10 cellular contexts compared by ENCODE assay signal in genomic region chr6:42279144-42279781, GRCh38.
DNase-seq lines count a peak whose midpoint lies in the region; ATAC-seq and TF ChIP-seq lines count a peak whose summit lies in the region.
"Had no signal": no experiment of that assay in that cellular context is flagged by ENCODE, and none has a peak within 500 bp of the region (broad histone marks: within the 10 kb centered on the region; RNA-seq: fewer than 3 reads in every experiment).

No MANE protein-coding gene starts in this region.

- CTCF ChIA-PET in activated CD4-positive, alpha-beta memory T cell treated with anti-CD3 and anti-CD28 coated beads for 36 hours (lab: Charles Lee) = interaction anchor here (1.2 to 3.0 kb wide), 2 partner anchors 252 to 268 kb away, joined by 3 to 16 read pairs; no protein-coding TSS in a partner anchor

- H4K20me1 ChIP-seq in GM23248 (ENCODE audit: insufficient read depth) = no peaks in the 10 kb centered on the region

- H3K79me2 ChIP-seq in GM23248 (ENCODE audit: insufficient read depth) = peaks cover 6% of the 10 kb centered on the region; the same call in 1 of the 2 replicates

- peak overlapping the region; percentile 23 for H3K27ac Mint-ChIP-seq in activated CD4-positive, alpha-beta memory T cell treated with anti-CD3 and anti-CD28 coated beads for 36 hours
- H3K27ac Mint-ChIP-seq in stimulated activated effector memory CD8-positive, alpha-beta T cell treated with anti-CD3 and anti-CD28 coated beads, Interleukin-12 subunit alpha, Interleukin-12 subunit beta, amount 100 ng/mL, for 72 hours = peak overlapping the region; percentile 94
- H3K27ac Mint-ChIP-seq: activated B cell treated with CpG ODN at 0.5 μM for 24 hours had no signal

- no peak overlapping the region for H3K4me3 Mint-ChIP-seq in activated CD4-positive, alpha-beta memory T cell treated with anti-CD3 and anti-CD28 coated beads for 36 hours
- H3K4me3 Mint-ChIP-seq in stimulated activated effector memory CD8-positive, alpha-beta T cell treated with anti-CD3 and anti-CD28 coated beads, Interleukin-12 subunit alpha, Interleukin-12 subunit beta, amount 100 ng/mL, for 72 hours = peak overlapping the region; percentile 55
- H3K4me3 Mint-ChIP-seq: activated B cell treated with CpG ODN at 0.5 μM for 24 hours had no signal

- H3K4me3 ChIP-seq in GM23248 (no peak overlapping the region), cardiac muscle cell (no peak overlapping the region)

- H3K4me1 Mint-ChIP-seq in activated CD4-positive, alpha-beta memory T cell treated with anti-CD3 and anti-CD28 coated beads for 36 hours (ENCODE audit: low read depth) = peaks cover 43% of the 10 kb centered on the region
- peaks cover 57% of the 10 kb centered on the region for H3K4me1 Mint-ChIP-seq in stimulated activated effector memory CD8-positive, alpha-beta T cell treated with anti-CD3 and anti-CD28 coated beads, Interleukin-12 subunit alpha, Interleukin-12 subunit beta, amount 100 ng/mL, for 72 hours

- ATAC-seq in stimulated activated effector memory CD8-positive, alpha-beta T cell treated with anti-CD3 and anti-CD28 coated beads, Interleukin-12 subunit alpha, Interleukin-12 subunit beta, amount 100 ng/mL, for 72 hours = peak; percentile 87
- ATAC-seq in GM18858 (IDR thresholded peaks at IDR 0.05; ENCODE audit: unreplicated experiment) (no peak), GM18870 (IDR thresholded peaks at IDR 0.05; ENCODE audit: unreplicated experiment) (no peak)

- in situ Hi-C loops in GM23248 (cut with MboI) = no loop called here

- peak; percentile 72 for DNase-seq in GM23248
- peak; percentile 58 for DNase-seq in activated CD4-positive, alpha-beta memory T cell treated with anti-CD3 and anti-CD28 coated beads for 36 hours
- peak in 1 of 2 donors; percentile 54 for DNase-seq in cardiac muscle cell (ENCODE audit: low read depth in 1 of 2, low spot score in 1 of 2)
- DNase-seq in stimulated activated effector memory CD8-positive, alpha-beta T cell treated with anti-CD3 and anti-CD28 coated beads, Interleukin-12 subunit alpha, Interleukin-12 subunit beta, amount 100 ng/mL, for 72 hours (ENCODE audit: low spot score in 2 of 2) = no peak
- DNase-seq in HuH-7 (ENCODE audit: low spot score) = no peak
- no peak for DNase-seq in pons (ENCODE audit: low spot score)
- DNase-seq: activated B cell treated with CpG ODN at 0.5 μM for 24 hours, mesendoderm had no signal

- H3F3A ChIP-seq in GM23248 (ENCODE audit: insufficient read depth) = no peaks in the 10 kb centered on the region

- H3K9me2 ChIP-seq in GM23248 (ENCODE audit: insufficient read depth) = no peaks in the 10 kb centered on the region

- no peaks in the 10 kb centered on the region for H3K27me3 Mint-ChIP-seq in activated CD4-positive, alpha-beta memory T cell treated with anti-CD3 and anti-CD28 coated beads for 36 hours
- H3K27me3 Mint-ChIP-seq: activated B cell treated with CpG ODN at 0.5 μM for 24 hours had no signal

- H3K4me1 ChIP-seq in GM23248 (ENCODE audit: insufficient read depth) = peaks cover 8% of the 10 kb centered on the region
- peaks cover 12% of the 10 kb centered on the region for H3K4me1 ChIP-seq in cardiac muscle cell (ENCODE audit: low read depth)

- no peak for TF ChIP-seq CTCF in cardiac muscle cell (IDR thresholded peaks at IDR 0.05; ENCODE audit: low read depth, low read length)

- H3K27me3 ChIP-seq in GM23248 (replicated peaks; ENCODE audit: insufficient read depth) = no peaks in the 10 kb centered on the region
- H3K27me3 ChIP-seq in cardiac muscle cell = no peaks in the 10 kb centered on the region

- H3K9ac ChIP-seq in GM23248 = no peak overlapping the region

- H3K9me3 ChIP-seq in GM23248 (ENCODE audit: low read depth) (no peaks in the 10 kb centered on the region), cardiac muscle cell (ENCODE audit: low read depth) (no peaks in the 10 kb centered on the region)

- H3K36me3 Mint-ChIP-seq in activated CD4-positive, alpha-beta memory T cell treated with anti-CD3 and anti-CD28 coated beads for 36 hours = peaks cover 5% of the 10 kb centered on the region
- peaks cover 21% of the 10 kb centered on the region for H3K36me3 Mint-ChIP-seq in stimulated activated effector memory CD8-positive, alpha-beta T cell treated with anti-CD3 and anti-CD28 coated beads, Interleukin-12 subunit alpha, Interleukin-12 subunit beta, amount 100 ng/mL, for 72 hours

- no peak overlapping the region for H3K4me2 ChIP-seq in GM23248 (ENCODE audit: unreplicated experiment)

- H3K27ac ChIP-seq in GM23248 (no peak overlapping the region), cardiac muscle cell (peak overlapping the region; percentile 51)

- H2AFZ ChIP-seq in GM23248 = no peak overlapping the region

- peaks cover 4% of the 10 kb centered on the region for H3K9me3 Mint-ChIP-seq in activated CD4-positive, alpha-beta memory T cell treated with anti-CD3 and anti-CD28 coated beads for 36 hours
- no peaks in the 10 kb centered on the region for H3K9me3 Mint-ChIP-seq in stimulated activated effector memory CD8-positive, alpha-beta T cell treated with anti-CD3 and anti-CD28 coated beads, Interleukin-12 subunit alpha, Interleukin-12 subunit beta, amount 100 ng/mL, for 72 hours

- 68 to 77% methylated on average over 8 to 9 of the region's 9 CpGs for WGBS in GM23248 (ENCODE audit: low coverage in 1 of 2, low lambda C conversion rate in 2 of 2, missing lambda C conversion rate in 2 of 2), 2 experiments

- H3K36me3 ChIP-seq in GM23248 (ENCODE audit: low read depth) (no peaks in the 10 kb centered on the region), cardiac muscle cell (no peaks in the 10 kb centered on the region)

- intact Hi-C loops in activated CD4-positive, alpha-beta memory T cell treated with anti-CD3 and anti-CD28 coated beads for 36 hours (cut with micrococcal nuclease) = no loop called here

- POLR2A ChIA-PET in activated CD4-positive, alpha-beta memory T cell treated with anti-CD3 and anti-CD28 coated beads for 36 hours (lab: Charles Lee) = interaction anchor here (1.2 kb wide), 1 partner anchor 60 kb away, joined by 3 read pairs; no protein-coding TSS in a partner anchor

Comparison
In these comparisons a context has a peak if more than half of its experiments do, and no peak if none do; other contexts are left out.
1. DNase-seq: peak in GM23248 (single experiment) and activated CD4-positive, alpha-beta memory T cell treated with anti-CD3 and anti-CD28 coated beads for 36 hours (single experiment); none in stimulated activated effector memory CD8-positive, alpha-beta T cell treated with anti-CD3 and anti-CD28 coated beads, Interleukin-12 subunit alpha, Interleukin-12 subunit beta, amount 100 ng/mL, for 72 hours (0 of 2), HuH-7 (single experiment) and pons (single experiment).